ENCODE assay signal across 12 cellular contexts in genomic region chr4:33924239-33924638, GRCh38.
DNase-seq lines count a peak whose midpoint lies in the region; ATAC-seq, FAIRE-seq and TF ChIP-seq lines count a peak whose summit lies in the region.
"Had no signal": no experiment of that assay in that cellular context is flagged by ENCODE, and none has a peak within 500 bp of the region (broad histone marks: within the 10 kb centered on the region; RNA-seq: fewer than 3 reads in every experiment).

No MANE protein-coding gene starts in this region.

- DNase-seq in AG10803 (ENCODE audit: low read depth) (peak; percentile 62), M059J (ENCODE audit: low read depth) (peak; percentile 86), bronchial epithelial cell (ENCODE audit: low read depth) (peak; percentile 57), lung (ENCODE audit: low spot score) (no peak), NCI-H2029 treated with DMSO at 0.1 percent for 48 hours (lab: John Stamatoyannopoulos, UW) (no peak)
- DNase-seq: brain microvascular endothelial cell, NCI-H2029 had no signal

- no peaks in the 10 kb centered on the region for H3K9me3 ChIP-seq in lung (ENCODE audit: control insufficient read depth in 2 of 2, insufficient read depth in 1 of 2, low read length in 1 of 2)
- H3K9me3 ChIP-seq: SJSA1 had no signal

- FAIRE-seq in bronchial epithelial cell (lab: Jason Lieb, UNC), result no peak
- FAIRE-seq: GM12878 had no signal

- ATAC-seq in lung (ENCODE audit: insufficient read depth, low FRiP score) (peak; percentile 41), GM18498 (IDR thresholded peaks at IDR 0.05; ENCODE audit: unreplicated experiment) (no peak), HG03565 (IDR thresholded peaks at IDR 0.05; ENCODE audit: unreplicated experiment) (no peak), GM18519 (IDR thresholded peaks at IDR 0.05; ENCODE audit: low FRiP score, unreplicated experiment) (no peak)
- ATAC-seq: GM12878 had no signal

- no peaks in the 10 kb centered on the region for H3K4me1 ChIP-seq in lung (ENCODE audit: control insufficient read depth in 2 of 2, insufficient read depth in 2 of 2, low read length in 2 of 2)
- H3K4me1 ChIP-seq: SJSA1 had no signal

- TF ChIP-seq CTCF in AG10803 (conservative IDR thresholded peaks at IDR 0.05; ENCODE audit: low read length) (no peak), bronchial epithelial cell (IDR thresholded peaks at IDR 0.05; ENCODE audit: insufficient read depth, low read length, severe bottlenecking) (no peak), lung (IDR thresholded peaks at IDR 0.05; ENCODE audit: control extremely low read depth, extremely low read depth) (no peak)

- H3K27ac ChIP-seq in lung (ENCODE audit: low read depth in 1 of 2, low read length in 1 of 2), result no peak overlapping the region
- H3K27ac ChIP-seq: brain microvascular endothelial cell, SJSA1 had no signal

- no peaks in the 10 kb centered on the region for H3K36me3 ChIP-seq in bronchial epithelial cell (ENCODE audit: control insufficient read depth, insufficient read depth, low read length)
- no peaks in the 10 kb centered on the region for H3K36me3 ChIP-seq in lung (ENCODE audit: control insufficient read depth in 2 of 2, insufficient read depth in 2 of 2, low read length in 2 of 2)
- H3K36me3 ChIP-seq: brain microvascular endothelial cell, SJSA1 had no signal

- no peak overlapping the region for H3K4me3 ChIP-seq in AG10803 (ENCODE audit: low read length)
- no peak overlapping the region for H3K4me3 ChIP-seq in bronchial epithelial cell (ENCODE audit: low read depth, low read length)
- no peak overlapping the region for H3K4me3 ChIP-seq in lung
- H3K4me3 ChIP-seq: GM12878, SJSA1 had no signal

- WGBS in lung, 2 donors, result 57 to 60% methylated on average over 7 of the region's 7 CpGs

- no peaks in the 10 kb centered on the region for H3K27me3 ChIP-seq in bronchial epithelial cell (ENCODE audit: control insufficient read depth, insufficient read depth, low read length)
- H3K27me3 ChIP-seq in lung (ENCODE audit: control insufficient read depth, insufficient read depth), result no peaks in the 10 kb centered on the region
- H3K27me3 ChIP-seq: brain microvascular endothelial cell, SJSA1 had no signal

Comparison
In these comparisons a context has a peak if more than half of its experiments do, and no peak if none do; other contexts are left out.
1. DNase-seq: peak in AG10803 (single experiment), M059J (single experiment) and bronchial epithelial cell (single experiment); none in lung (single experiment) and NCI-H2029 treated with DMSO at 0.1 percent for 48 hours (single experiment).